In the genomic region with DNA sequence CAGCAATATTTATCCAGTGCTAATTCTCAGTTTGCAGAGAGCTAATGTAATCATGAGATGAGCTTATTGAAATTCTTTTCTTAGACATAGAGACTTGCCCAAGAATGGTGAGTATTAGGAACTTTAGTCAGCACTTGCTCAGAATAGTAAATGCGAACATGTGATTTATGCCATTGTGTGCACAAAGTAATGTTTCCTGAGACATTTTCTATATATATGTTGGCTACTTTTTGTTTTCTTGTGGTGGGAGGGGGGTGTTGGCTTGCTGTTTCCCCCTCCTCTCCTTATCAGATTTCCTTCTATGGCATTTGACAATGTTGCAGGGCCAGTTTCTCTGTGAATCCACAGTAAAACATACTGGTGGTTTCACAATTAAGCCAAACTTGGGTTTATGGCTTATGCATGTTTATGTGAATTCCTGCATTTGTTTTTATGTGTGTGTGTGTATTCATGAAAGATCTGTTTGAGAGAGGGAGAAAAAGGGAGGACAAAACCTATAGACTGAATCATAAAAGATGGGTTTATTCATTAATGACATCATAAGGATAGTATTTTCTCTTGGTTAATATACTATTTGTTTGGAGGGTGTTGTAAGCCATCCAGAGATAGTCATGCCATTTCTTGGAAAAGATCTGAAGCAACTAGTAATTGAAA, we compare ENCODE assay signal across 8 cellular contexts. TPM values are rescaled to one million over a fixed set of nuclear protein-coding genes. Genes with fewer than 3 reads are reported as not detected.
DNase-seq lines count a peak whose midpoint lies in the region; ATAC-seq and TF ChIP-seq lines count a peak whose summit lies in the region.

No MANE protein-coding gene starts in this region.

- H3K4me3 ChIP-seq in fibroblast of the aortic adventitia (ENCODE audit: low read depth, low read length) = no peak overlapping the region

- H3K4me1 Mint-ChIP-seq in stimulated activated memory B cell treated with anti-CD40 and anti-IgM and Interleukin-4, amounts not matched to agents 10 μg/mL and 1 μg/mL and 100 μg/mL, for 72 hours = peaks cover 80% of the 10 kb centered on the region

- H3K36me3 Mint-ChIP-seq in stimulated activated memory B cell treated with anti-CD40 and anti-IgM and Interleukin-4, amounts not matched to agents 10 μg/mL and 1 μg/mL and 100 μg/mL, for 72 hours = peaks cover 57% of the 10 kb centered on the region

- ATAC-seq in GM18868 (IDR thresholded peaks at IDR 0.05; ENCODE audit: unreplicated experiment) = peak; percentile 59
- peak; percentile 32; the same call in 2 of the 3 replicates for ATAC-seq in SK-N-SH treated with all-trans-retinoic acid at 6 μM for 48 hours
- ATAC-seq in stimulated activated memory B cell treated with anti-CD40 and anti-IgM and Interleukin-4, amounts not matched to agents 10 μg/mL and 1 μg/mL and 100 μg/mL, for 72 hours = no peak
- ATAC-seq in GM21717 (IDR thresholded peaks at IDR 0.05; ENCODE audit: unreplicated experiment) = no peak
- ATAC-seq in HG03457 (IDR thresholded peaks at IDR 0.05; ENCODE audit: unreplicated experiment) = no peak

- H3K27ac Mint-ChIP-seq in stimulated activated memory B cell treated with anti-CD40 and anti-IgM and Interleukin-4, amounts not matched to agents 10 μg/mL and 1 μg/mL and 100 μg/mL, for 72 hours = peak overlapping the region; percentile 92

- no peak for TF ChIP-seq CTCF in fibroblast of the aortic adventitia (IDR thresholded peaks at IDR 0.05; ENCODE audit: insufficient read depth, low read length)

- H3K9me3 Mint-ChIP-seq in stimulated activated memory B cell treated with anti-CD40 and anti-IgM and Interleukin-4, amounts not matched to agents 10 μg/mL and 1 μg/mL and 100 μg/mL, for 72 hours = no peaks in the 10 kb centered on the region

- DNase-seq in fibroblast of the aortic adventitia (ENCODE audit: low read depth) = peak; percentile 73
- no peak for DNase-seq in SK-N-DZ (ENCODE audit: low spot score)
- no peak for DNase-seq in iPS-NIHi7 (ENCODE audit: extremely low spot score)

- no peaks in the 10 kb centered on the region for H3K27me3 Mint-ChIP-seq in stimulated activated memory B cell treated with anti-CD40 and anti-IgM and Interleukin-4, amounts not matched to agents 10 μg/mL and 1 μg/mL and 100 μg/mL, for 72 hours

- H3K4me3 Mint-ChIP-seq in stimulated activated memory B cell treated with anti-CD40 and anti-IgM and Interleukin-4, amounts not matched to agents 10 μg/mL and 1 μg/mL and 100 μg/mL, for 72 hours = peak overlapping the region; percentile 10

TF ChIP-seq in SK-N-SH treated with all-trans-retinoic acid at 6 μM for 48 hours, 23 proteins besides CTCF, POLR2A, EP300 and RAD21:
- TF ChIP-seq ZNF565 (CRISPR knock-in tag; conservative IDR thresholded peaks at IDR 0.05; ENCODE audit: low read depth) (no peak), ARNTL (CRISPR knock-in tag; IDR thresholded peaks at IDR 0.05; ENCODE audit: borderline replicate concordance, low read depth) (no peak), ZNF8 (CRISPR knock-in tag; IDR thresholded peaks at IDR 0.05) (no peak), PPARA (CRISPR knock-in tag; IDR thresholded peaks at IDR 0.05; ENCODE audit: borderline replicate concordance) (no peak), ZFP3 (CRISPR knock-in tag; IDR thresholded peaks at IDR 0.05) (no peak), POU6F1 (CRISPR knock-in tag; IDR thresholded peaks at IDR 0.05; ENCODE audit: borderline replicate concordance, low read depth) (no peak), OSR1 (CRISPR knock-in tag; IDR thresholded peaks at IDR 0.05) (no peak), RARB (CRISPR knock-in tag; IDR thresholded peaks at IDR 0.05) (no peak), ZFP30 (CRISPR knock-in tag; IDR thresholded peaks at IDR 0.05) (no peak), PATZ1 (CRISPR knock-in tag; IDR thresholded peaks at IDR 0.05; ENCODE audit: borderline replicate concordance) (no peak), TCF4 (CRISPR knock-in tag; IDR thresholded peaks at IDR 0.05; ENCODE audit: borderline replicate concordance) (no peak), ZC3H10 (CRISPR knock-in tag; IDR thresholded peaks at IDR 0.05) (no peak), ISL1 (CRISPR knock-in tag; IDR thresholded peaks at IDR 0.05) (no peak), BACH2 (CRISPR knock-in tag; IDR thresholded peaks at IDR 0.05; ENCODE audit: borderline replicate concordance) (no peak), SNAI2 (CRISPR knock-in tag; IDR thresholded peaks at IDR 0.05) (no peak)
- TF ChIP-seq, protein P1, sequence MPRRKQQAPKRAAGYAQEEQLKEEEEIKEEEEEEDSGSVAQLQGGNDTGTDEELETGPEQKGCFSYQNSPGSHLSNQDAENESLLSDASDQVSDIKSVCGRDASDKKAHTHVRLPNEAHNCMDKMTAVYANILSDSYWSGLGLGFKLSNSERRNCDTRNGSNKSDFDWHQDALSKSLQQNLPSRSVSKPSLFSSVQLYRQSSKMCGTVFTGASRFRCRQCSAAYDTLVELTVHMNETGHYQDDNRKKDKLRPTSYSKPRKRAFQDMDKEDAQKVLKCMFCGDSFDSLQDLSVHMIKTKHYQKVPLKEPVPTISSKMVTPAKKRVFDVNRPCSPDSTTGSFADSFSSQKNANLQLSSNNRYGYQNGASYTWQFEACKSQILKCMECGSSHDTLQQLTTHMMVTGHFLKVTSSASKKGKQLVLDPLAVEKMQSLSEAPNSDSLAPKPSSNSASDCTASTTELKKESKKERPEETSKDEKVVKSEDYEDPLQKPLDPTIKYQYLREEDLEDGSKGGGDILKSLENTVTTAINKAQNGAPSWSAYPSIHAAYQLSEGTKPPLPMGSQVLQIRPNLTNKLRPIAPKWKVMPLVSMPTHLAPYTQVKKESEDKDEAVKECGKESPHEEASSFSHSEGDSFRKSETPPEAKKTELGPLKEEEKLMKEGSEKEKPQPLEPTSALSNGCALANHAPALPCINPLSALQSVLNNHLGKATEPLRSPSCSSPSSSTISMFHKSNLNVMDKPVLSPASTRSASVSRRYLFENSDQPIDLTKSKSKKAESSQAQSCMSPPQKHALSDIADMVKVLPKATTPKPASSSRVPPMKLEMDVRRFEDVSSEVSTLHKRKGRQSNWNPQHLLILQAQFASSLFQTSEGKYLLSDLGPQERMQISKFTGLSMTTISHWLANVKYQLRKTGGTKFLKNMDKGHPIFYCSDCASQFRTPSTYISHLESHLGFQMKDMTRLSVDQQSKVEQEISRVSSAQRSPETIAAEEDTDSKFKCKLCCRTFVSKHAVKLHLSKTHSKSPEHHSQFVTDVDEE (CRISPR knock-in tag; IDR thresholded peaks at IDR 0.05) = no peak

RNA-seq across cellular contexts. Expression of gene ARID5B, which starts 36.3 kb away (rescaled TPM):
- 51.0 and 87.9 TPM in 2 replicates for total RNA-seq in fibroblast of the aortic adventitia (ENCODE audit: low replicate concordance)
- polyA plus RNA-seq in SK-N-DZ (2014; cell fraction: cytosol; rRNA removed) = 0.42 and 0.48 TPM in 2 replicates
- 0.17 and 0.44 TPM in 2 replicates for polyA plus RNA-seq in SK-N-DZ (2014; cell fraction: nucleus; rRNA removed)

Comparison
In these comparisons a context has a peak if more than half of its experiments do, and no peak if none do; other contexts are left out.
1. ATAC-seq: peak in GM18868 (single experiment) and SK-N-SH treated with all-trans-retinoic acid at 6 μM for 48 hours (single experiment); none in stimulated activated memory B cell treated with anti-CD40 and anti-IgM and Interleukin-4, amounts not matched to agents 10 μg/mL and 1 μg/mL and 100 μg/mL, for 72 hours (single experiment), GM21717 (single experiment) and HG03457 (single experiment).